In genomic region chr3:57227204-57227929, GRCh38 we compare ENCODE assay signal across 1 cellular context.
TF ChIP-seq lines count a peak whose summit lies in the region.

Gene APPL1, plus strand, starts transcription at chr3:57227729. Its CDS starts 155 bp downstream, at chr3:57227884.

TF ChIP-seq in liver, 16 proteins besides CTCF, POLR2A, EP300 and RAD21 (continued from another document):
- TF ChIP-seq, protein P1, sequence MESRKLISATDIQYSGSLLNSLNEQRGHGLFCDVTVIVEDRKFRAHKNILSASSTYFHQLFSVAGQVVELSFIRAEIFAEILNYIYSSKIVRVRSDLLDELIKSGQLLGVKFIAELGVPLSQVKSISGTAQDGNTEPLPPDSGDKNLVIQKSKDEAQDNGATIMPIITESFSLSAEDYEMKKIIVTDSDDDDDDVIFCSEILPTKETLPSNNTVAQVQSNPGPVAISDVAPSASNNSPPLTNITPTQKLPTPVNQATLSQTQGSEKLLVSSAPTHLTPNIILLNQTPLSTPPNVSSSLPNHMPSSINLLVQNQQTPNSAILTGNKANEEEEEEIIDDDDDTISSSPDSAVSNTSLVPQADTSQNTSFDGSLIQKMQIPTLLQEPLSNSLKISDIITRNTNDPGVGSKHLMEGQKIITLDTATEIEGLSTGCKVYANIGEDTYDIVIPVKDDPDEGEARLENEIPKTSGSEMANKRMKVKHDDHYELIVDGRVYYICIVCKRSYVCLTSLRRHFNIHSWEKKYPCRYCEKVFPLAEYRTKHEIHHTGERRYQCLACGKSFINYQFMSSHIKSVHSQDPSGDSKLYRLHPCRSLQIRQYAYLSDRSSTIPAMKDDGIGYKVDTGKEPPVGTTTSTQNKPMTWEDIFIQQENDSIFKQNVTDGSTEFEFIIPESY (IDR thresholded peaks at IDR 0.05), result no peak
- TF ChIP-seq TAF1 (conservative IDR thresholded peaks at IDR 0.05), result no peak
- TF ChIP-seq RXRA (IDR thresholded peaks at IDR 0.05), result no peak
- TF ChIP-seq SP1 (IDR thresholded peaks at IDR 0.05), result peak; percentile 58
